Comparison of ENCODE assay signal across 11 cellular contexts in the genomic region with DNA sequence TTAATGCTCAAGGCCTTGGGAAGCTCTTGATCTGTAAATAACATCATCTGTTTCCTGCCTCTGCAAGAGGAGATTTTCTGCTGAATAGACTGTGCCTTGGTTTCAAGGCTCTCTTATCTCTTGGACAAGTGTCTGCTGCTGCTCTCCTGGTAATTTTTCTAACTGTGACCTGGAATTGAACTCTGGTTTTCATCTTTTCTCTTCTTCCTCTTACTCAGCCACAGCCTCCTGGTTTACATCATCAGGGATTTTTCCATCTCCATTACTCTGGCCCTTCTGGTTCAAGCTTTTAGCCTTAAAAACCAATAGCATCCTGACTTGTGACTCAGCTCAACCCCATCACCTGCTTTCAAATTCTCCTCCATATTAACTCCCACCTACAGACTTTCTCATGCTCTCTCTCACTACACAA. TPM values are rescaled to one million over a fixed set of nuclear protein-coding genes. Genes with fewer than 3 reads are reported as not detected.
DNase-seq lines count a peak whose midpoint lies in the region; ATAC-seq and TF ChIP-seq lines count a peak whose summit lies in the region.
"Had no signal": no experiment of that assay in that cellular context is flagged by ENCODE, and none has a peak within 500 bp of the region (broad histone marks: within the 10 kb centered on the region; RNA-seq: fewer than 3 reads in every experiment).

No MANE protein-coding gene starts in this region.

- H2BK120ac ChIP-seq in mesenchymal stem cell (ENCODE audit: low read depth, low read length) = no peak overlapping the region
- no peak overlapping the region for H2BK120ac ChIP-seq in neuronal stem cell (ENCODE audit: low read depth, low read length)

- H3K4me1 ChIP-seq in mesenchymal stem cell (ENCODE audit: control insufficient read depth, insufficient read depth, low read depth, low read length) = no peaks in the 10 kb centered on the region
- no peaks in the 10 kb centered on the region for H3K4me1 ChIP-seq in PC-3 (ENCODE audit: insufficient read depth, low read length)
- H3K4me1 ChIP-seq in neuronal stem cell (ENCODE audit: control insufficient read depth in 2 of 2, insufficient read depth in 1 of 2, low read depth in 1 of 2, low read length in 2 of 2) = no peaks in the 10 kb centered on the region

- H2BK15ac ChIP-seq in mesenchymal stem cell (ENCODE audit: low read depth, poor library complexity, severe bottlenecking) = no peak overlapping the region
- no peak overlapping the region for H2BK15ac ChIP-seq in neuronal stem cell (ENCODE audit: low read length)

- DNase-seq in T-helper 17 cell (no peak), mesenchymal stem cell (peak; percentile 74), PC-3 (no peak), neuronal stem cell (ENCODE audit: low spot score) (no peak), DMS153 treated with DMSO at 0.1 percent for 48 hours (lab: John Stamatoyannopoulos, UW; ENCODE audit: unreplicated experiment) (no peak), activated gamma-delta T cell (lab: John Stamatoyannopoulos, UW) (no peak)
- DNase-seq: H9, NCI-H1048, trophoblast cell had no signal

- H3K9me3 ChIP-seq in T-helper 17 cell (ENCODE audit: control insufficient read depth, low read length, poor library complexity, severe bottlenecking) (no peaks in the 10 kb centered on the region), mesenchymal stem cell (ENCODE audit: control insufficient read depth, low read length) (no peaks in the 10 kb centered on the region), PC-3 (ENCODE audit: low read length) (no peaks in the 10 kb centered on the region), neuronal stem cell (replicated peaks in 1 of 2; ENCODE audit: control insufficient read depth in 2 of 2, insufficient read depth in 1 of 2, low read depth in 1 of 2, low read length in 2 of 2) (no peaks in the 10 kb centered on the region)

- H3K4me1 Mint-ChIP-seq in T-helper 17 cell = peaks cover 12% of the 10 kb centered on the region
- H3K4me1 Mint-ChIP-seq: H9 had no signal

- H3K27me3 ChIP-seq in mesenchymal stem cell (ENCODE audit: control insufficient read depth in 1 of 2, insufficient read depth in 1 of 2, low read length in 2 of 2) (no peaks in the 10 kb centered on the region), PC-3 (ENCODE audit: low read length) (no peaks in the 10 kb centered on the region), neuronal stem cell (ENCODE audit: control insufficient read depth in 3 of 3, insufficient read depth in 3 of 3, low read depth in 1 of 3, low read length in 3 of 3) (no peaks in the 10 kb centered on the region)

- peak; percentile 84 for ATAC-seq in GM18870 (IDR thresholded peaks at IDR 0.05; ENCODE audit: unreplicated experiment)
- ATAC-seq in HG02678 (IDR thresholded peaks at IDR 0.05; ENCODE audit: unreplicated experiment) = peak; percentile 63
- peak; percentile 36 for ATAC-seq in T-helper 17 cell
- no peak for ATAC-seq in PC-3

- H4K91ac ChIP-seq in mesenchymal stem cell (ENCODE audit: low read length) = no peak overlapping the region
- no peak overlapping the region for H4K91ac ChIP-seq in neuronal stem cell (ENCODE audit: low read depth, low read length, poor library complexity)

- H3K4me3 ChIP-seq in mesenchymal stem cell (ENCODE audit: insufficient read depth in 1 of 2, low read depth in 1 of 2, low read length in 2 of 2) (no peak overlapping the region), PC-3 (ENCODE audit: low read length) (no peak overlapping the region), neuronal stem cell (ENCODE audit: low read length in 2 of 2) (no peak overlapping the region)

- H2BK12ac ChIP-seq in mesenchymal stem cell (ENCODE audit: low read length in 2 of 2) = no peak overlapping the region
- no peak overlapping the region for H2BK12ac ChIP-seq in neuronal stem cell (ENCODE audit: low read length)

- no peak overlapping the region for H3K27ac ChIP-seq in mesenchymal stem cell (ENCODE audit: low read length, poor library complexity, severe bottlenecking)
- no peak overlapping the region for H3K27ac ChIP-seq in PC-3 (ENCODE audit: low read length)
- H3K27ac ChIP-seq in neuronal stem cell (replicated peaks; ENCODE audit: low read length) = no peak overlapping the region

- H3K79me1 ChIP-seq in mesenchymal stem cell (replicated peaks; ENCODE audit: low read length, poor library complexity, severe bottlenecking) (no peaks in the 10 kb centered on the region), neuronal stem cell (ENCODE audit: low read depth, low read length) (no peaks in the 10 kb centered on the region)

- H2AFZ ChIP-seq in mesenchymal stem cell (ENCODE audit: low read depth, low read length) (no peak overlapping the region), PC-3 (ENCODE audit: low read length) (no peak overlapping the region), neuronal stem cell (ENCODE audit: low read length) (no peak overlapping the region)

- H3K36me3 Mint-ChIP-seq in T-helper 17 cell (ENCODE audit: low read depth) = no peaks in the 10 kb centered on the region

- peak overlapping the region; percentile 0 for H3K4me3 Mint-ChIP-seq in T-helper 17 cell
- H3K4me3 Mint-ChIP-seq: H9 had no signal

- H3K23ac ChIP-seq in mesenchymal stem cell (ENCODE audit: low read length in 2 of 2) (no peak overlapping the region), neuronal stem cell (ENCODE audit: low read depth, low read length, poor library complexity) (no peak overlapping the region)

- H3K9ac ChIP-seq in mesenchymal stem cell (ENCODE audit: low read length) (no peak overlapping the region), PC-3 (ENCODE audit: low read length) (no peak overlapping the region), neuronal stem cell (ENCODE audit: low read depth, low read length, poor library complexity) (no peak overlapping the region)

- H3K27ac Mint-ChIP-seq in T-helper 17 cell = peak overlapping the region; percentile 24
- H3K27ac Mint-ChIP-seq: H9 had no signal

- H2BK5ac ChIP-seq in mesenchymal stem cell (ENCODE audit: low read depth, low read length, poor library complexity, severe bottlenecking) (no peak overlapping the region), neuronal stem cell (ENCODE audit: low read length) (no peak overlapping the region)

- no peaks in the 10 kb centered on the region for H3F3A ChIP-seq in PC-3 (ENCODE audit: low read length, unreplicated experiment)

- H3K27me3 Mint-ChIP-seq in T-helper 17 cell = no peaks in the 10 kb centered on the region

- H4K20me1 ChIP-seq in PC-3 (ENCODE audit: low read length) = no peaks in the 10 kb centered on the region

- no peak for TF ChIP-seq CTCF in PC-3 (conservative IDR thresholded peaks at IDR 0.05; ENCODE audit: low read depth, low read length)

- H2AK5ac ChIP-seq in mesenchymal stem cell (ENCODE audit: low read length, severe bottlenecking) (no peak overlapping the region), neuronal stem cell (ENCODE audit: low read depth, low read length) (no peak overlapping the region)

- H3K4ac ChIP-seq in mesenchymal stem cell (ENCODE audit: low read depth in 1 of 2, low read length in 2 of 2) (peak overlapping the region in 1 of 2 experiments; percentile 8), neuronal stem cell (ENCODE audit: low read length) (no peak overlapping the region)

- no peaks in the 10 kb centered on the region for H3K9me2 ChIP-seq in PC-3 (replicated peaks; ENCODE audit: low read length)

- BruUV-seq in PC-3 (replicated peaks; lab: Mats Ljungman, UMichigan) = no TSS peak

- intact Hi-C loops in PC-3 (cut with micrococcal nuclease) = no loop called here

- H3K36me3 ChIP-seq in mesenchymal stem cell (ENCODE audit: control insufficient read depth in 1 of 2, insufficient read depth in 2 of 2, low read depth in 1 of 2, low read length in 2 of 2) = no peaks in the 10 kb centered on the region
- H3K36me3 ChIP-seq in PC-3 (ENCODE audit: low read depth, low read length) = no peaks in the 10 kb centered on the region
- H3K36me3 ChIP-seq in neuronal stem cell (replicated peaks in 1 of 2; ENCODE audit: control insufficient read depth in 2 of 2, insufficient read depth in 2 of 2, low read length in 2 of 2) = no peaks in the 10 kb centered on the region

- H4K8ac ChIP-seq in mesenchymal stem cell (ENCODE audit: low read length) = no peak overlapping the region
- H4K8ac ChIP-seq in neuronal stem cell (ENCODE audit: low read depth, low read length) = no peak overlapping the region

- CTCF ChIA-PET in PC-3 (lab: Charles Lee) = no interaction called here

- no peaks in the 10 kb centered on the region for H3K79me2 ChIP-seq in PC-3 (ENCODE audit: low read length)

- H3K18ac ChIP-seq in mesenchymal stem cell (ENCODE audit: low read depth in 1 of 2, low read length in 2 of 2) = no peak overlapping the region
- H3K18ac ChIP-seq in neuronal stem cell (ENCODE audit: low read length) = no peak overlapping the region

- POLR2A ChIA-PET in PC-3 (lab: Charles Lee; ENCODE audit: unreplicated experiment) = no interaction called here

- H3K4me2 ChIP-seq in mesenchymal stem cell (ENCODE audit: low read length, poor library complexity, severe bottlenecking) (no peak overlapping the region), PC-3 (ENCODE audit: low read length) (no peak overlapping the region), neuronal stem cell (ENCODE audit: insufficient read depth, low read length, poor library complexity, severe bottlenecking) (no peak overlapping the region)

- no peak overlapping the region for H3K14ac ChIP-seq in mesenchymal stem cell (ENCODE audit: low read length in 2 of 2)
- no peak overlapping the region for H3K14ac ChIP-seq in neuronal stem cell (ENCODE audit: low read length)

RNA-seq across cellular contexts. Expression of a gene that starts 49.6 kb away (rescaled TPM):
- 1 to 10 TPM; 4.0 to 4.3 TPM for total RNA-seq in T-helper 17 cell
- polyA plus RNA-seq in mesenchymal stem cell (2013, experiment 1 of 2) = 202 TPM
- 199 TPM for polyA plus RNA-seq in mesenchymal stem cell (2013, experiment 2 of 2)
- total RNA-seq in PC-3 (2014; rRNA removed) = 3.4 and 4.7 TPM in 2 replicates
- polyA plus RNA-seq in neuronal stem cell (2013, experiment 1 of 2) = 0.98 TPM
- 0.76 TPM for polyA plus RNA-seq in neuronal stem cell (2013, experiment 2 of 2)

RNA-seq across cellular contexts. Expression of a gene that starts 49.6 kb away (rescaled TPM):
- 1 to 10 TPM; 6.0 to 8.1 TPM for total RNA-seq in T-helper 17 cell
- 37.4 TPM for polyA plus RNA-seq in mesenchymal stem cell (2013, experiment 1 of 2)
- polyA plus RNA-seq in mesenchymal stem cell (2013, experiment 2 of 2) = 35.7 TPM
- 33.6 and 45.3 TPM in 2 replicates for total RNA-seq in PC-3 (2014; rRNA removed)
- polyA plus RNA-seq in neuronal stem cell (2013, experiment 1 of 2) = 8.3 TPM
- polyA plus RNA-seq in neuronal stem cell (2013, experiment 2 of 2) = 8.1 TPM
